10 cellular contexts compared by ENCODE assay signal in the genomic region with DNA sequence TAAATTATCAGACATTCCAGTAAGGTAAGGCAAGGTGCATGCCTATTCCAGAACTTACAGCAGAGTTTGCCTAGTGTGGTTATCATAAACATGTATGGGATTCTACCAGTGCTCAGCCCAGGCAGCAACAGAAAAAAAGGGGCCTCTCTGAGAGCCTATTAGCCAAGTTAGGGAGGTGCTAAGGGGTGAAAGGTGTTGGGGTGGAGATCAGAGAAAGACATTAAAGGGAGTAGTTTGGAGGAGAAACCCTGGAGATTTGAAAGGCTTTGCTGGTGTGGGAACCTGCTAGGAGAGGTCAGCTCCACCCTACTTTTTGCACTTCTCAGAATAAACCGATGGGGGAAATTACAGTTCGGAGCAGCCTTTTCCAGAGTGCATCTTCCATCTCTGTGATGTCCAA. TPM values are rescaled to one million over a fixed set of nuclear protein-coding genes. Genes with fewer than 3 reads are reported as not detected.
DNase-seq lines count a peak whose midpoint lies in the region; ATAC-seq, FAIRE-seq and TF ChIP-seq lines count a peak whose summit lies in the region.
"Had no signal": no experiment of that assay in that cellular context is flagged by ENCODE, and none has a peak within 500 bp of the region (broad histone marks: within the 10 kb centered on the region; RNA-seq: fewer than 3 reads in every experiment).

No MANE protein-coding gene starts in this region.

- intact Hi-C loops in CD4-positive, alpha-beta T cell (cut with DNase I, micrococcal nuclease): loop anchor here (2.0 to 5.0 kb wide), 4 partner anchors 13 to 177 kb away; partner anchors contain the start of gene CTDSP1 (in 2 of the 2)
- intact Hi-C loops in colonic mucosa (cut with DNase I) (loop anchor here (5.0 kb wide), 1 partner anchor 42 kb away; the partner anchor contains the start of gene GPBAR1), testis (cut with DNase I; ENCODE audit: low total_unique reads) (no loop called here)

- no peak for TF ChIP-seq CTCF in CD4-positive, alpha-beta T cell (IDR thresholded peaks at IDR 0.05)
- TF ChIP-seq CTCF in colonic mucosa (IDR thresholded peaks at IDR 0.05) (no peak), nephron progenitor cell (IDR thresholded peaks at IDR 0.05) (no peak), testis (IDR thresholded peaks at IDR 0.05) (no peak)

- no peaks in the 10 kb centered on the region for H3K27me3 Mint-ChIP-seq in CD4-positive, alpha-beta T cell
- H3K27me3 Mint-ChIP-seq in nephron progenitor cell (ENCODE audit: low read depth, poor library complexity): peaks cover 2% of the 10 kb centered on the region

- peaks cover 22% of the 10 kb centered on the region for H3K4me1 ChIP-seq in colonic mucosa
- peaks cover 43% of the 10 kb centered on the region for H3K4me1 ChIP-seq in testis

- no peak for DNase-seq in CD4-positive, alpha-beta T cell
- DNase-seq in colonic mucosa (no peak), nephron progenitor cell (no peak), GM03348 (ENCODE audit: low spot score) (no peak), GM12891 (ENCODE audit: insufficient read length, low spot score) (no peak), testis (no peak)
- DNase-seq: effector CD8-positive, alpha-beta T cell; NCI-H1930 had no signal

- H3K36me3 ChIP-seq in KOPT-K1 (ENCODE audit: insufficient read depth, low read length) (peaks cover 42% of the 10 kb centered on the region), colonic mucosa (no peaks in the 10 kb centered on the region), testis (ENCODE audit: low read depth, missing control alignments) (no peaks in the 10 kb centered on the region)

- H3K4me3 ChIP-seq in colonic mucosa: peak overlapping the region; percentile 82
- H3K4me3 ChIP-seq in testis: no peak overlapping the region

- TF ChIP-seq POLR2A in GM12891 (IDR thresholded peaks at IDR 0.05; ENCODE audit: low read depth, low read length): no peak
- no peak for TF ChIP-seq POLR2A in testis (IDR thresholded peaks at IDR 0.05)

- H3K4me3 Mint-ChIP-seq in CD4-positive, alpha-beta T cell: peak overlapping the region; percentile 95
- H3K4me3 Mint-ChIP-seq in nephron progenitor cell: peak overlapping the region; percentile 95

- no peaks in the 10 kb centered on the region for H3K9me3 ChIP-seq in CD4-positive, alpha-beta T cell (ENCODE audit: control insufficient read depth, low read length)
- H3K9me3 ChIP-seq in KOPT-K1 (ENCODE audit: insufficient read depth, low read length, poor library complexity, severe bottlenecking) (no peaks in the 10 kb centered on the region), colonic mucosa (no peaks in the 10 kb centered on the region), testis (no peaks in the 10 kb centered on the region)

- ATAC-seq in CD4-positive, alpha-beta T cell (ENCODE audit: poor library complexity): no peak
- no peak for ATAC-seq in GM21423 (IDR thresholded peaks at IDR 0.05; ENCODE audit: unreplicated experiment)

- 28 to 70% methylated on average over 2 of the region's 2 CpGs for WGBS in testis, 2 donors

- CTCF ChIA-PET in CD4-positive, alpha-beta T cell (lab: Charles Lee): interaction anchor here (1.8 kb wide), 1 partner anchor 10 kb away, joined by 6 read pairs; no protein-coding TSS in a partner anchor

- peak overlapping the region; percentile 99 for H3K27ac ChIP-seq in CD4-positive, alpha-beta T cell (ENCODE audit: low read depth, low read length)
- H3K27ac ChIP-seq in KOPT-K1 (ENCODE audit: low read depth, low read length, poor library complexity, severe bottlenecking): peak overlapping the region; percentile 96
- peak overlapping the region; percentile 30 for H3K27ac ChIP-seq in colonic mucosa
- peak overlapping the region in 1 of 2 donors; percentile 96 for H3K27ac ChIP-seq in testis

- H3K9ac ChIP-seq in colonic mucosa (ENCODE audit: low read depth in 2 of 2, low read length in 2 of 2): peak overlapping the region in 1 of 2 donors; percentile 24

- H3K27ac Mint-ChIP-seq in CD4-positive, alpha-beta T cell: peak overlapping the region; percentile 96
- H3K27ac Mint-ChIP-seq in nephron progenitor cell: no peak overlapping the region

- peaks cover 76% of the 10 kb centered on the region for H3K36me3 Mint-ChIP-seq in CD4-positive, alpha-beta T cell (ENCODE audit: low read depth)
- H3K36me3 Mint-ChIP-seq in nephron progenitor cell (ENCODE audit: low read depth): peaks cover 18% of the 10 kb centered on the region

- peaks cover 76% of the 10 kb centered on the region for H3K4me1 Mint-ChIP-seq in CD4-positive, alpha-beta T cell (ENCODE audit: low read depth)
- H3K4me1 Mint-ChIP-seq in nephron progenitor cell: peaks cover 66% of the 10 kb centered on the region

- no peaks in the 10 kb centered on the region for H3K9me3 Mint-ChIP-seq in CD4-positive, alpha-beta T cell
- no peaks in the 10 kb centered on the region for H3K9me3 Mint-ChIP-seq in nephron progenitor cell

- FAIRE-seq in GM12891 (lab: Jason Lieb, UNC): no peak

- POLR2A ChIA-PET in CD4-positive, alpha-beta T cell (lab: Charles Lee): interaction anchor here (1.0 to 6.8 kb wide), 7 partner anchors 8 to 180 kb away, joined by 3 to 64 read pairs (median 4); partner anchors contain the start of genes CTDSP1 and PNKD

- no peaks in the 10 kb centered on the region for H3K27me3 ChIP-seq in CD4-positive, alpha-beta T cell (ENCODE audit: control insufficient read depth, insufficient read depth, low read length)
- H3K27me3 ChIP-seq in colonic mucosa: no peaks in the 10 kb centered on the region
- no peaks in the 10 kb centered on the region for H3K27me3 ChIP-seq in testis

TF ChIP-seq in GM12891, 5 proteins besides CTCF, POLR2A, EP300 and RAD21:
- TF ChIP-seq POU2F2 (IDR thresholded peaks at IDR 0.05; ENCODE audit: low read depth, low read length) (no peak), TAF1 (IDR thresholded peaks at IDR 0.05; ENCODE audit: low read depth, low read length) (no peak), SPI1 (IDR thresholded peaks at IDR 0.05; ENCODE audit: low read depth, low read length) (no peak), POLR2AphosphoS5 (IDR thresholded peaks at IDR 0.05; ENCODE audit: low read depth, low read length) (no peak; the same call in 1 of the 2 replicates), PAX5 (IDR thresholded peaks at IDR 0.05; ENCODE audit: insufficient read depth, low read length, severe bottlenecking) (no peak)

RNA-seq across cellular contexts. Expression of gene ARPC2, which starts 2.9 kb away (rescaled TPM):
- 100 to 1,000 TPM; 448 to 452 TPM for total RNA-seq in CD4-positive, alpha-beta T cell
- total RNA-seq in colonic mucosa (100 to 1,000 TPM; 282 to 346 TPM), testis (100 to 1,000 TPM; 255 to 271 TPM)
- 389 TPM for polyA plus RNA-seq in GM12891 (2012; ENCODE audit: low read depth, missing spikeins)
- polyA plus RNA-seq in testis (ENCODE audit: insufficient read depth, low read depth, low replicate concordance): 338 TPM

RNA-seq across cellular contexts. Expression of gene GPBAR1, which starts 40.9 kb away (rescaled TPM):
- total RNA-seq in CD4-positive, alpha-beta T cell: 1 to 10 TPM; 1.6 to 1.8 TPM
- total RNA-seq in colonic mucosa: 1 to 10 TPM; 1.1 to 1.3 TPM
- 0.22 TPM for polyA plus RNA-seq in GM12891 (2012; ENCODE audit: low read depth, missing spikeins)
- 1 to 10 TPM; 1.5 to 1.8 TPM for total RNA-seq in testis
- 3.4 TPM for polyA plus RNA-seq in testis (ENCODE audit: insufficient read depth, low read depth, low replicate concordance)

RNA-seq across cellular contexts. Expression of gene AAMP, which starts 50.0 kb away (rescaled TPM):
- 10 to 100 TPM; 40.2 to 42.5 TPM for total RNA-seq in CD4-positive, alpha-beta T cell
- total RNA-seq in colonic mucosa (100 to 1,000 TPM in 1 of 2 donors, 10 to 100 TPM in 1; 96.1 to 137 TPM), testis (100 to 1,000 TPM; 154 to 177 TPM)
- polyA plus RNA-seq in GM12891 (2012; ENCODE audit: low read depth, missing spikeins): 59.1 TPM
- polyA plus RNA-seq in testis (ENCODE audit: insufficient read depth, low read depth, low replicate concordance): 112 TPM

RNA-seq across cellular contexts. Expression of gene PNKD, which starts 50.4 kb away (rescaled TPM):
- total RNA-seq in CD4-positive, alpha-beta T cell: 10 to 100 TPM in 1 of 2 experiments, 1 to 10 TPM in 1; 9.2 to 10.6 TPM
- total RNA-seq in colonic mucosa (100 to 1,000 TPM; 109 to 136 TPM), testis (10 to 100 TPM; 79.3 to 84.2 TPM)
- polyA plus RNA-seq in GM12891 (2012; ENCODE audit: low read depth, missing spikeins): 42.6 TPM
- polyA plus RNA-seq in testis (ENCODE audit: insufficient read depth, low read depth, low replicate concordance): 90.7 TPM

RNA-seq across cellular contexts. Expression of gene CXCR1, which starts 53.2 kb away (rescaled TPM):
- under 1 TPM in 1 of 2 experiments, not detected in 1; 0.08 TPM for total RNA-seq in CD4-positive, alpha-beta T cell
- under 1 TPM in 1 of 2 donors, not detected in 1; 0.13 TPM for total RNA-seq in colonic mucosa
- not detected for polyA plus RNA-seq in GM12891 (2012; ENCODE audit: low read depth, missing spikeins)
- under 1 TPM in 1 of 2 donors, not detected in 1; 0.16 TPM for total RNA-seq in testis
- 0.61 TPM for polyA plus RNA-seq in testis (ENCODE audit: insufficient read depth, low read depth, low replicate concordance)
